35 cellular contexts compared by ENCODE assay signal in genomic region chr9:100366121-100366520, GRCh38. TPM values are rescaled to one million over a fixed set of nuclear protein-coding genes. Genes with fewer than 3 reads are reported as not detected.
DNase-seq lines count a peak whose midpoint lies in the region; ATAC-seq, FAIRE-seq and TF ChIP-seq lines count a peak whose summit lies in the region.
"Had no signal": no experiment of that assay in that cellular context is flagged by ENCODE, and none has a peak within 500 bp of the region (broad histone marks: within the 10 kb centered on the region; RNA-seq: fewer than 3 reads in every experiment).

No MANE protein-coding gene starts in this region.

- H3K36me3 ChIP-seq in K562 (ENCODE audit: control insufficient read depth, insufficient read depth, low read length) (no peaks in the 10 kb centered on the region), endodermal cell (ENCODE audit: control insufficient read depth, insufficient read depth, low read length) (no peaks in the 10 kb centered on the region)
- H3K36me3 ChIP-seq: BE2C had no signal

- H3K9ac ChIP-seq in K562 (ENCODE audit: insufficient read depth in 1 of 2, low read depth in 2 of 2, low read length in 2 of 2) = no peak overlapping the region
- H3K9ac ChIP-seq in endodermal cell (ENCODE audit: extremely low read depth, low read length, poor library complexity, severe bottlenecking) = no peak overlapping the region
- H3K9ac ChIP-seq: BLaER1; BLaER1 treated with 17β-estradiol and CSF1 and Interleukin-3, amounts not matched to agents 10 nM and 100 nM had no signal

- TF ChIP-seq EP300 in K562 (IDR thresholded peaks at IDR 0.05; ENCODE audit: low read length) = no peak

- H3K4me2 ChIP-seq in K562 (ENCODE audit: insufficient read depth, low read length) = no peak overlapping the region
- H3K4me2 ChIP-seq: A549; BLaER1; BLaER1 treated with 17β-estradiol and CSF1 and Interleukin-3, amounts not matched to agents 10 nM and 100 nM had no signal

- H3K4me3 ChIP-seq in K562 (no peak overlapping the region), endodermal cell (ENCODE audit: low read length) (peak overlapping the region; percentile 9), right cardiac atrium (ENCODE audit: low read length) (no peak overlapping the region)
- H3K4me3 ChIP-seq: A549; BLaER1; BLaER1 treated with 17β-estradiol and CSF1 and Interleukin-3, amounts not matched to agents 10 nM and 100 nM had no signal

- no peak overlapping the region for H3K4me3 Mint-ChIP-seq in endodermal cell
- no peak overlapping the region for H3K4me3 Mint-ChIP-seq in activated T-cell treated with anti-CD3 and anti-CD28 coated beads, Interleukin-2, amount 50 U/mL, for 72 hours
- H3K4me3 Mint-ChIP-seq: B cell; CD14-positive monocyte; CD4-positive, alpha-beta memory T cell; CD4-positive, alpha-beta T cell; CD4-positive, CD25-positive, alpha-beta regulatory T cell; CD8-positive, alpha-beta memory T cell; CD8-positive, alpha-beta T cell had no signal

- H3K27me3 Mint-ChIP-seq in endodermal cell (ENCODE audit: insufficient read depth) = no peaks in the 10 kb centered on the region
- H3K27me3 Mint-ChIP-seq in activated T-cell treated with anti-CD3 and anti-CD28 coated beads, Interleukin-2, amount 50 U/mL, for 72 hours (ENCODE audit: low read depth) = no peaks in the 10 kb centered on the region
- H3K27me3 Mint-ChIP-seq: B cell had no signal

- TF ChIP-seq POLR2A in K562 (conservative IDR thresholded peaks at IDR 0.05) = no peak

- FAIRE-seq in K562 (lab: Jason Lieb, UNC) = no peak
- FAIRE-seq: A204.1, A549, D721Med had no signal

- H3K27ac ChIP-seq in K562 (ENCODE audit: extremely low read depth, low read depth, low read length) = no peak overlapping the region
- H3K27ac ChIP-seq in endodermal cell (ENCODE audit: low read depth, low read length) = no peak overlapping the region
- no peak overlapping the region for H3K27ac ChIP-seq in right cardiac atrium (ENCODE audit: low read length)
- H3K27ac ChIP-seq: 22Rv1; A549; BLaER1; BLaER1 treated with 17β-estradiol and CSF1 and Interleukin-3, amounts not matched to agents 10 nM and 100 nM; C4-2B had no signal

- TF ChIP-seq RAD21 in K562 (CRISPR knock-in tag; conservative IDR thresholded peaks at IDR 0.05 in 1 of 2, IDR thresholded peaks at IDR 0.05 in 1 of 2) = no peak

- WGBS in K562 (ENCODE audit: insufficient coverage, low coverage, missing lambda C conversion rate) = 19% methylated on average over 5 of the region's 5 CpGs
- 85 to 91% methylated on average over 5 of the region's 5 CpGs for WGBS in endodermal cell (ENCODE audit: insufficient coverage in 1 of 2, insufficient read length in 1 of 2), 2 experiments
- 87% methylated on average over 5 of the region's 5 CpGs for WGBS in right cardiac atrium

- intact Hi-C loops in K562 (cut with micrococcal nuclease) (no loop called here), right cardiac atrium (cut with DNase I) (no loop called here)

- no peaks in the 10 kb centered on the region for H3K9me1 ChIP-seq in K562 (ENCODE audit: control insufficient read depth, insufficient read depth, low read length)

- H2AFZ ChIP-seq in K562 (ENCODE audit: low read depth, low read length) = no peak overlapping the region

- CTCF ChIA-PET in K562 (lab: Yijun Ruan, JAX; ENCODE audit: low intra/inter-chr PET ratio) = no interaction called here

- H3K27ac Mint-ChIP-seq in endodermal cell = no peak overlapping the region
- H3K27ac Mint-ChIP-seq in activated T-cell treated with anti-CD3 and anti-CD28 coated beads, Interleukin-2, amount 50 U/mL, for 72 hours = no peak overlapping the region
- H3K27ac Mint-ChIP-seq: B cell; CD14-positive monocyte; CD4-positive, alpha-beta memory T cell; CD4-positive, alpha-beta T cell; CD4-positive, CD25-positive, alpha-beta regulatory T cell; CD8-positive, alpha-beta memory T cell; CD8-positive, alpha-beta T cell had no signal

- peak; percentile 21 for DNase-seq in OCI-M1 (lab: John Stamatoyannopoulos, UW)
- no peak for DNase-seq in K562 (ENCODE audit: extremely low read depth in 1 of 4, low spot score in 3 of 4)
- DNase-seq in endodermal cell = no peak
- no peak for DNase-seq in NCI-H146 (lab: John Stamatoyannopoulos, UW)
- no peak for DNase-seq in right cardiac atrium
- DNase-seq in activated T-cell treated with anti-CD3 and anti-CD28 coated beads, Interleukin-2, amount 50 U/mL, for 72 hours = no peak
- DNase-seq: 8988T; ACHN; AML-193; BE2C; C1 segment of cervical spinal cord; Caco-2; Calu3; CD4-positive, alpha-beta memory T cell; CD4-positive, alpha-beta T cell; CD4-positive, CD25-positive, alpha-beta regulatory T cell; CD8-positive, alpha-beta memory T cell; CD8-positive, alpha-beta T cell; COR-L47; DMS 273 treated with DMSO at 0.1 percent for 48 hours; DMS153; DMS53; DMS79; DMS79 treated with DMSO at 0.1 percent for 48 hours; DND-41; EL had no signal

- H4K20me1 ChIP-seq in K562 (replicated peaks; ENCODE audit: control insufficient read depth, insufficient read depth, low read length) = no peaks in the 10 kb centered on the region
- H4K20me1 ChIP-seq: BLaER1; BLaER1 treated with 17β-estradiol and CSF1 and Interleukin-3, amounts not matched to agents 10 nM and 100 nM had no signal

- no peaks in the 10 kb centered on the region for H3K79me2 ChIP-seq in K562 (ENCODE audit: control insufficient read depth, insufficient read depth, low read length)

- peaks cover 35% of the 10 kb centered on the region for H3K36me3 Mint-ChIP-seq in endodermal cell (ENCODE audit: low read depth)
- peaks cover 3 to 5% of the 10 kb centered on the region in 2 donors for H3K36me3 Mint-ChIP-seq in activated T-cell treated with anti-CD3 and anti-CD28 coated beads, Interleukin-2, amount 50 U/mL, for 72 hours (ENCODE audit: insufficient read depth in 2 of 2)
- H3K36me3 Mint-ChIP-seq: CD4-positive, CD25-positive, alpha-beta regulatory T cell had no signal

- H3K4me1 Mint-ChIP-seq in endodermal cell = no peaks in the 10 kb centered on the region
- no peaks in the 10 kb centered on the region for H3K4me1 Mint-ChIP-seq in activated T-cell treated with anti-CD3 and anti-CD28 coated beads, Interleukin-2, amount 50 U/mL, for 72 hours (ENCODE audit: low read depth)
- H3K4me1 Mint-ChIP-seq: B cell; CD14-positive monocyte; CD4-positive, alpha-beta memory T cell; CD4-positive, CD25-positive, alpha-beta regulatory T cell; CD8-positive, alpha-beta memory T cell had no signal

- in situ Hi-C loops in K562 (cut with MboI) = no loop called here

- H3K27me3 ChIP-seq in K562 (ENCODE audit: control insufficient read depth in 2 of 2, insufficient read depth in 2 of 2, low read length in 2 of 2) (no peaks in the 10 kb centered on the region), endodermal cell (ENCODE audit: control insufficient read depth, insufficient read depth, low read length, poor library complexity, severe bottlenecking) (no peaks in the 10 kb centered on the region), right cardiac atrium (ENCODE audit: control insufficient read depth, insufficient read depth) (no peaks in the 10 kb centered on the region)
- H3K27me3 ChIP-seq: BE2C; BLaER1; BLaER1 treated with 17β-estradiol and CSF1 and Interleukin-3, amounts not matched to agents 10 nM and 100 nM had no signal

- H3K4me1 ChIP-seq in K562 (replicated peaks in 1 of 2; ENCODE audit: control insufficient read depth in 2 of 2, insufficient read depth in 2 of 2, low read length in 2 of 2) (no peaks in the 10 kb centered on the region; a peak in 2 of 5 replicates), endodermal cell (ENCODE audit: control insufficient read depth, insufficient read depth, low read length) (no peaks in the 10 kb centered on the region), right cardiac atrium (ENCODE audit: control insufficient read depth, insufficient read depth, low read length) (no peaks in the 10 kb centered on the region)
- H3K4me1 ChIP-seq: BE2C; BLaER1; BLaER1 treated with 17β-estradiol and CSF1 and Interleukin-3, amounts not matched to agents 10 nM and 100 nM had no signal

- peaks cover 88% of the 10 kb centered on the region for H3K9me3 Mint-ChIP-seq in endodermal cell
- H3K9me3 Mint-ChIP-seq in activated T-cell treated with anti-CD3 and anti-CD28 coated beads, Interleukin-2, amount 50 U/mL, for 72 hours = no peaks in the 10 kb centered on the region

- no peak for ATAC-seq in K562
- no peak for ATAC-seq in right cardiac atrium
- ATAC-seq in activated T-cell treated with anti-CD3 and anti-CD28 coated beads, Interleukin-2, amount 50 U/mL, for 72 hours (replicated peaks in 1 of 2) = no peak
- ATAC-seq: A549; CD8-positive, alpha-beta T cell had no signal

- no peak for TF ChIP-seq CTCF in K562 (IDR thresholded peaks at IDR 0.05 in 2 of 3, conservative IDR thresholded peaks at IDR 0.05 in 1 of 3; ENCODE audit: insufficient read depth in 2 of 3, low read depth in 1 of 3, low read length in 3 of 3)
- no peak for TF ChIP-seq CTCF in endodermal cell (conservative IDR thresholded peaks at IDR 0.05)

- no TSS peak for BruUV-seq in K562 (replicated peaks; lab: Mats Ljungman, UMichigan)

- H3K9me3 ChIP-seq in K562 (replicated peaks; ENCODE audit: control insufficient read depth, insufficient read depth, low read depth, low read length) (peaks cover 14% of the 10 kb centered on the region), endodermal cell (ENCODE audit: control insufficient read depth, low read length) (peaks cover 89% of the 10 kb centered on the region), right cardiac atrium (ENCODE audit: control insufficient read depth, low read length) (no peaks in the 10 kb centered on the region)
- H3K9me3 ChIP-seq: A549, BE2C had no signal

- POLR2A ChIA-PET in K562 (lab: Yijun Ruan, JAX) = no interaction called here

RNA-seq across cellular contexts. Expression of gene TEX10, which starts 13.4 kb away (rescaled TPM):
- 43.4 and 116 TPM in 2 replicates for total RNA-seq in K562 (2011; cell fraction: chromatin; rRNA removed; ENCODE audit: low replicate concordance)
- 20.5 and 26.8 TPM in 2 replicates for total RNA-seq in K562 (2011; cell fraction: nucleolus; rRNA removed)
- total RNA-seq in K562 (2011; cell fraction: nucleoplasm; rRNA removed) = 44.4 and 51.5 TPM in 2 replicates
- total RNA-seq in K562 (2014; rRNA removed) = 39.8 and 42.0 TPM in 2 replicates
- 50.1 and 58.1 TPM in 2 replicates for total RNA-seq in K562 (2014; rRNA removed; fragmentation: Illumina TruSeq; extraction: Trizol)
- total RNA-seq in K562 (2015; rRNA removed; fragmentation: Illumina TruSeq; extraction: Trizol) = 47.1 and 49.2 TPM in 2 replicates
- total RNA-seq in K562 (2021) = 43.1 and 44.6 TPM in 2 replicates
- polyA plus RNA-seq in K562 (2011; rRNA removed) = 42.2 and 57.9 TPM in 2 replicates
- polyA plus RNA-seq in K562 (2011; cell fraction: cytosol; rRNA removed) = 17.5 and 26.6 TPM in 2 replicates
- polyA plus RNA-seq in K562 (2011; cell fraction: nucleus; rRNA removed) = 32.0 and 41.7 TPM in 2 replicates
- 27.1 and 27.9 TPM in 2 replicates for polyA plus RNA-seq in K562 (2012)
- 43.9 and 47.9 TPM in 2 replicates for polyA plus RNA-seq in K562 (2014; fragmentation: Illumina TruSeq; extraction: Trizol)
- polyA plus RNA-seq in K562 (2014; fragmentation: Nextera tagmentation; extraction: Ambion mirVana) = 10 to 100 TPM; 27.8 to 60.0 TPM
- polyA plus RNA-seq in K562 (2014; rRNA removed) = 32.9 and 38.9 TPM in 2 replicates
- polyA minus RNA-seq in K562 (2011; rRNA and poly(A)+ RNA removed) = 93.3 and 99.5 TPM in 2 replicates
- 17.8 and 27.5 TPM in 2 replicates for polyA minus RNA-seq in K562 (2011; cell fraction: cytosol; rRNA and poly(A)+ RNA removed)
- polyA minus RNA-seq in K562 (2011; cell fraction: nucleus; rRNA and poly(A)+ RNA removed) = 40.7 and 59.4 TPM in 2 replicates
- total RNA-seq in endodermal cell = 10 to 100 TPM; 44.7 to 49.4 TPM
- 31.6 TPM for polyA plus RNA-seq in endodermal cell (2013, experiment 1 of 2)
- polyA plus RNA-seq in endodermal cell (2013, experiment 2 of 2) = 31.6 TPM
- total RNA-seq in right cardiac atrium = 10 to 100 TPM in 1 of 4 donors, 1 to 10 TPM in 3; 8.7 to 10.4 (median 8.8) TPM
- 4.4 TPM for polyA plus RNA-seq in right cardiac atrium
- 10 to 100 TPM; 17.9 to 20.4 TPM for total RNA-seq in activated T-cell treated with anti-CD3 and anti-CD28 coated beads, Interleukin-2, amount 50 U/mL, for 72 hours
